28 cellular contexts compared by ENCODE assay signal in the genomic region with DNA sequence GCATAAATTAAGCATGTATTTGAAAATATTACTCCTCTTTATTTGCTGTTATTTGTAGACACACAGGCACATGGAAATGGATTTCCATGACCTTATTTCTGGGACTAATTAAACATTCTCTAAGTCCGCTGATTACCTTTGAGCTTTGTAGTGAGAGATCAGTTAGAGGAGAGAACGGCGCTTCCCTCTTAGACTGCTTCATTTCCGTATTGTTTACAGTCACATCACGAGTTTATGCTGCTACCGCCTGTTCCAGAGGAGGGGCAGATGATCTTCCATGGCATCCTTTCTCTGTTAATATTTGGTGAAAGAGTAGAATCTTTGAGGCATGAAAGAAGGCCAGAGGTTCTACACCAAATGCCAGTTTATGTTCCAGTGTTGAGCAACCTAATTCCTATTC.
"Had no signal": no experiment of that assay in that cellular context is flagged by ENCODE, and none has a peak within 500 bp of the region (broad histone marks: within the 10 kb centered on the region; RNA-seq: fewer than 3 reads in every experiment).

No MANE protein-coding gene starts in this region.

- ATAC-seq: activated CD8-positive, alpha-beta memory T cell treated with anti-CD3 and anti-CD28 coated beads, Interleukin-2, amount 10 ng/mL, durations not matched to agents 7 days and 5 days; activated naive CD4-positive, alpha-beta T cell treated with anti-CD3 and anti-CD28 coated beads, Interleukin-2, amount 50 U/mL, for 72 hours; activated naive CD8-positive, alpha-beta T cell treated with anti-CD3 and anti-CD28 coated beads, Interleukin-2, amount 50 U/mL, for 24 hours; Panc1; Right ventricle myocardium inferior; SK-N-SH treated with all-trans-retinoic acid at 6 μM for 48 hours had no signal

- H3K27ac Mint-ChIP-seq: activated CD4-positive, alpha-beta T cell treated with anti-CD3 and anti-CD28 coated beads, Interleukin-2, amount 10 ng/mL, durations not matched to agents 24 days and 14 days; activated CD8-positive, alpha-beta memory T cell treated with anti-CD3 and anti-CD28 coated beads, Interleukin-2, amount 10 ng/mL, durations not matched to agents 7 days and 5 days; activated naive CD4-positive, alpha-beta T cell treated with anti-CD3 and anti-CD28 coated beads, Interleukin-2, amount 50 U/mL, for 72 hours; activated naive CD8-positive, alpha-beta T cell treated with anti-CD3 and anti-CD28 coated beads, Interleukin-2, amount 50 U/mL, for 24 hours; activated T-cell treated with anti-CD3 and anti-CD28 coated beads, Interleukin-2, amount 50 U/mL, for 24 hours; activated T-helper 1 cell treated with anti-CD3 and anti-CD28 coated beads, Interleukin-12 subunit alpha, Interleukin-12 subunit beta, Interleukin-2, Interleukin-4 antibody, amounts not matched to agents 30 ng/mL and 10 ng/mL and 1 ng/mL, durations not matched to agents 14 hours and 24 hours and 36 hours; T-helper 1 cell treated with Interleukin-12 subunit alpha and Interleukin-12 subunit beta and Interleukin-4 antibody, amounts not matched to agents 30 μg/mL and 1 μg/mL, for 36 hours had no signal

- H3K4me1 Mint-ChIP-seq: activated CD4-positive, alpha-beta T cell treated with anti-CD3 and anti-CD28 coated beads, Interleukin-2, amount 10 ng/mL, durations not matched to agents 24 days and 14 days; activated CD8-positive, alpha-beta memory T cell treated with anti-CD3 and anti-CD28 coated beads, Interleukin-2, amount 10 ng/mL, durations not matched to agents 7 days and 5 days; activated naive CD8-positive, alpha-beta T cell treated with anti-CD3 and anti-CD28 coated beads, Interleukin-2, amount 50 U/mL, for 24 hours had no signal

- DNase-seq: activated CD4-positive, alpha-beta T cell treated with anti-CD3 and anti-CD28 coated beads, Interleukin-2, amount 10 ng/mL, durations not matched to agents 24 days and 14 days; activated CD4-positive, alpha-beta T cell treated with anti-CD3 and anti-CD28 coated beads, Interleukin-2, amount 50 U/mL, for 48 hours; activated CD4-positive, CD25-positive, alpha-beta regulatory T cell treated with anti-CD3 and anti-CD28 coated beads, Interleukin-2, amount 50 U/mL, for 72 hours; activated CD8-positive, alpha-beta memory T cell treated with anti-CD3 and anti-CD28 coated beads, Interleukin-2, amount 10 ng/mL, durations not matched to agents 7 days and 5 days; activated effector memory CD4-positive, alpha-beta T cell treated with Interleukin-2 at 50 U/mL for 16 hours; activated naive CD4-positive, alpha-beta T cell treated with Interleukin-2 at 50 U/mL for 16 hours; activated naive CD8-positive, alpha-beta T cell treated with anti-CD3 and anti-CD28 coated beads, Interleukin-2, amount 50 U/mL, for 24 hours; activated T-cell treated with anti-CD3 and anti-CD28 coated beads, Interleukin-2, amount 50 U/mL, for 24 hours; amniotic stem cell; brain microvascular endothelial cell; Kasumi-1; KBM-7; NCI-H1048; NCI-H146; NCI-H187 treated with DMSO at 0.1 percent for 48 hours; NCI-H446; NCI-H524; NCI-H774; OCI-M1; RPMI8226; SW 1271 had no signal

- H3K36me3 ChIP-seq: brain microvascular endothelial cell, cardiac muscle cell had no signal

- H3K9me3 Mint-ChIP-seq: activated CD4-positive, alpha-beta T cell treated with anti-CD3 and anti-CD28 coated beads, Interleukin-2, amount 10 ng/mL, durations not matched to agents 24 days and 14 days; activated naive CD4-positive, alpha-beta T cell treated with anti-CD3 and anti-CD28 coated beads, Interleukin-2, amount 50 U/mL, for 72 hours; activated naive CD8-positive, alpha-beta T cell treated with anti-CD3 and anti-CD28 coated beads, Interleukin-2, amount 50 U/mL, for 24 hours; activated T-cell treated with anti-CD3 and anti-CD28 coated beads, Interleukin-2, amount 50 U/mL, for 24 hours; activated T-helper 1 cell treated with anti-CD3 and anti-CD28 coated beads, Interleukin-12 subunit alpha, Interleukin-12 subunit beta, Interleukin-2, Interleukin-4 antibody, amounts not matched to agents 30 ng/mL and 10 ng/mL and 1 ng/mL, durations not matched to agents 14 hours and 24 hours and 36 hours; T-helper 1 cell treated with Interleukin-12 subunit alpha and Interleukin-12 subunit beta and Interleukin-4 antibody, amounts not matched to agents 30 μg/mL and 1 μg/mL, for 36 hours had no signal

- H3K27me3 Mint-ChIP-seq: activated CD4-positive, alpha-beta T cell treated with anti-CD3 and anti-CD28 coated beads, Interleukin-2, amount 10 ng/mL, durations not matched to agents 24 days and 14 days; activated CD8-positive, alpha-beta memory T cell treated with anti-CD3 and anti-CD28 coated beads, Interleukin-2, amount 10 ng/mL, durations not matched to agents 7 days and 5 days had no signal

- H3K27me3 ChIP-seq: brain microvascular endothelial cell, cardiac muscle cell had no signal

- H3K27ac ChIP-seq: brain microvascular endothelial cell, cardiac muscle cell had no signal

- H3K4me3 ChIP-seq: cardiac muscle cell had no signal

- H3K36me3 Mint-ChIP-seq: activated CD8-positive, alpha-beta memory T cell treated with anti-CD3 and anti-CD28 coated beads, Interleukin-2, amount 10 ng/mL, durations not matched to agents 7 days and 5 days; activated naive CD4-positive, alpha-beta T cell treated with anti-CD3 and anti-CD28 coated beads, Interleukin-2, amount 50 U/mL, for 72 hours had no signal

- H3K4me3 Mint-ChIP-seq: activated CD4-positive, alpha-beta T cell treated with anti-CD3 and anti-CD28 coated beads, Interleukin-2, amount 10 ng/mL, durations not matched to agents 24 days and 14 days; activated CD8-positive, alpha-beta memory T cell treated with anti-CD3 and anti-CD28 coated beads, Interleukin-2, amount 10 ng/mL, durations not matched to agents 7 days and 5 days; activated naive CD8-positive, alpha-beta T cell treated with anti-CD3 and anti-CD28 coated beads, Interleukin-2, amount 50 U/mL, for 24 hours; activated T-cell treated with anti-CD3 and anti-CD28 coated beads, Interleukin-2, amount 50 U/mL, for 24 hours; activated T-helper 1 cell treated with anti-CD3 and anti-CD28 coated beads, Interleukin-12 subunit alpha, Interleukin-12 subunit beta, Interleukin-2, Interleukin-4 antibody, amounts not matched to agents 30 ng/mL and 10 ng/mL and 1 ng/mL, durations not matched to agents 14 hours and 24 hours and 36 hours; T-helper 1 cell treated with Interleukin-12 subunit alpha and Interleukin-12 subunit beta and Interleukin-4 antibody, amounts not matched to agents 30 μg/mL and 1 μg/mL, for 36 hours had no signal
